Comparison of ENCODE assay signal across 9 cellular contexts in genomic region chr1:91851130-91852010, GRCh38. TPM values are rescaled to one million over a fixed set of nuclear protein-coding genes. Genes with fewer than 3 reads are reported as not detected.
DNase-seq lines count a peak whose midpoint lies in the region; ATAC-seq, FAIRE-seq and TF ChIP-seq lines count a peak whose summit lies in the region.
"Had no signal": no experiment of that assay in that cellular context is flagged by ENCODE, and none has a peak within 500 bp of the region (broad histone marks: within the 10 kb centered on the region; RNA-seq: fewer than 3 reads in every experiment).

No MANE protein-coding gene starts in this region.

- H3K27ac ChIP-seq in angular gyrus (ENCODE audit: low read depth, low read length) (peak overlapping the region; percentile 65), keratinocyte (ENCODE audit: control insufficient read depth, insufficient read depth, low read length) (no peak overlapping the region), substantia nigra (ENCODE audit: low read depth, low read length, poor library complexity, severe bottlenecking) (no peak overlapping the region)
- H3K27ac ChIP-seq: HL-60 had no signal

- FAIRE-seq in keratinocyte (lab: Jason Lieb, UNC): peak; percentile 58

- dilution Hi-C loops in keratinocyte (cut with MboI; ENCODE audit: extremely low pct_ligation_motif_present, low sequenced_read_pairs): no loop called here

- peaks cover 4% of the 10 kb centered on the region for H3K36me3 Mint-ChIP-seq in activated T-helper 2 cell treated with anti-CD3 and anti-CD28 coated beads, Interferon-gamma antibody, Interleukin-2, Interleukin-4, amounts not matched to agents 10 μg/mL and 5 μg/mL and 100 μg/mL, durations not matched to agents 14 hours and 24 hours and 36 hours (ENCODE audit: low read depth)

- H3K4me2 ChIP-seq in keratinocyte (ENCODE audit: control insufficient read depth, extremely low read depth, insufficient read depth, low read depth, low read length): peak overlapping the region; percentile 42

- H3K9ac ChIP-seq in keratinocyte (ENCODE audit: control insufficient read depth, extremely low read depth, insufficient read depth, low read length): no peak overlapping the region

- no peak overlapping the region for H3K4me3 Mint-ChIP-seq in activated T-helper 2 cell treated with anti-CD3 and anti-CD28 coated beads, Interferon-gamma antibody, Interleukin-2, Interleukin-4, amounts not matched to agents 10 μg/mL and 5 μg/mL and 100 μg/mL, durations not matched to agents 14 hours and 24 hours and 36 hours (ENCODE audit: low read depth)

- H3K9me3 Mint-ChIP-seq in activated T-helper 2 cell treated with anti-CD3 and anti-CD28 coated beads, Interferon-gamma antibody, Interleukin-2, Interleukin-4, amounts not matched to agents 10 μg/mL and 5 μg/mL and 100 μg/mL, durations not matched to agents 14 hours and 24 hours and 36 hours: peaks cover 4% of the 10 kb centered on the region

- no peak overlapping the region for H2AFZ ChIP-seq in keratinocyte (ENCODE audit: control insufficient read depth, low read length)

- peaks cover 4% of the 10 kb centered on the region for H3K4me1 ChIP-seq in keratinocyte (ENCODE audit: control insufficient read depth, extremely low read depth, insufficient read depth, low read length)

- no peak for TF ChIP-seq CTCF in keratinocyte (optimal IDR thresholded peaks at IDR 0.05 in 1 of 3, IDR thresholded peaks at IDR 0.05 in 1 of 3, conservative IDR thresholded peaks at IDR 0.05 in 1 of 3; ENCODE audit: extremely low read depth in 1 of 3, insufficient read depth in 2 of 3, low read length in 3 of 3)

- peak; percentile 13 for DNase-seq in NCI-H1048 (lab: John Stamatoyannopoulos, UW)
- no peak for DNase-seq in keratinocyte (ENCODE audit: low read depth, low spot score)
- DNase-seq in substantia nigra (lab: John Stamatoyannopoulos, UW): peak in 39 of 49 donors; percentile 4 to 69 (median 34)
- no peak for DNase-seq in activated T-helper 2 cell treated with anti-CD3 and anti-CD28 coated beads, Interferon-gamma antibody, Interleukin-2, Interleukin-4, amounts not matched to agents 10 μg/mL and 5 μg/mL and 100 μg/mL, durations not matched to agents 14 hours and 24 hours and 36 hours (ENCODE audit: low spot score)
- DNase-seq in stimulated activated CD4-positive, alpha-beta T cell treated with anti-CD3 and anti-CD28 coated beads, Interleukin-2, amount 100 ng/mL, for 24 hours: no peak
- no peak for DNase-seq in GDM1 (lab: John Stamatoyannopoulos, UW)

- no peaks in the 10 kb centered on the region for H3K9me3 ChIP-seq in keratinocyte (ENCODE audit: control insufficient read depth, low read depth, low read length)

- H3K4me3 ChIP-seq in keratinocyte (ENCODE audit: control insufficient read depth in 2 of 3, extremely low read depth in 1 of 3, insufficient read depth in 2 of 3, low read depth in 1 of 3, low read length in 3 of 3): peak overlapping the region in 1 of 3 experiments; percentile 32

- H3K36me3 ChIP-seq in keratinocyte (ENCODE audit: control insufficient read depth in 2 of 2, extremely low read depth in 1 of 2, insufficient read depth in 2 of 2, low read length in 2 of 2): no peaks in the 10 kb centered on the region

- ATAC-seq in GM18909 (IDR thresholded peaks at IDR 0.05; ENCODE audit: poor library complexity, unreplicated experiment): no peak

- no peaks in the 10 kb centered on the region for H3K27me3 Mint-ChIP-seq in activated T-helper 2 cell treated with anti-CD3 and anti-CD28 coated beads, Interferon-gamma antibody, Interleukin-2, Interleukin-4, amounts not matched to agents 10 μg/mL and 5 μg/mL and 100 μg/mL, durations not matched to agents 14 hours and 24 hours and 36 hours (ENCODE audit: low read depth)

- H3K27ac Mint-ChIP-seq in activated T-helper 2 cell treated with anti-CD3 and anti-CD28 coated beads, Interferon-gamma antibody, Interleukin-2, Interleukin-4, amounts not matched to agents 10 μg/mL and 5 μg/mL and 100 μg/mL, durations not matched to agents 14 hours and 24 hours and 36 hours: no peak overlapping the region

- peaks cover 1% of the 10 kb centered on the region for H3K4me1 Mint-ChIP-seq in activated T-helper 2 cell treated with anti-CD3 and anti-CD28 coated beads, Interferon-gamma antibody, Interleukin-2, Interleukin-4, amounts not matched to agents 10 μg/mL and 5 μg/mL and 100 μg/mL, durations not matched to agents 14 hours and 24 hours and 36 hours (ENCODE audit: low read depth)

- H3K9me1 ChIP-seq in keratinocyte (ENCODE audit: control insufficient read depth, extremely low read depth, insufficient read depth, low read length): no peaks in the 10 kb centered on the region

- no peaks in the 10 kb centered on the region for H4K20me1 ChIP-seq in keratinocyte (ENCODE audit: control insufficient read depth, extremely low read depth, insufficient read depth, low read length)

- intact Hi-C loops in activated T-helper 2 cell treated with anti-CD3 and anti-CD28 coated beads, Interferon-gamma antibody, Interleukin-2, Interleukin-4, amounts not matched to agents 10 μg/mL and 5 μg/mL and 100 μg/mL, durations not matched to agents 14 hours and 24 hours and 36 hours (cut with micrococcal nuclease): no loop called here

- no peaks in the 10 kb centered on the region for H3K79me2 ChIP-seq in keratinocyte (ENCODE audit: control insufficient read depth, insufficient read depth, low read length)

- H3K27me3 ChIP-seq in keratinocyte (ENCODE audit: control insufficient read depth, extremely low read depth, insufficient read depth, low read length): no peaks in the 10 kb centered on the region

RNA-seq across cellular contexts. Expression of gene TGFBR3, which starts 34.6 kb away (rescaled TPM):
- polyA plus RNA-seq in keratinocyte: 0.66 to 1.2 TPM (median 0.99 TPM) in 3 replicates
- polyA plus RNA-seq in keratinocyte (2011; ENCODE audit: low read depth): 0.81 TPM
- polyA plus RNA-seq in keratinocyte (2011; cell fraction: cytosol; rRNA removed): 0.40 and 0.62 TPM in 2 replicates
- polyA plus RNA-seq in keratinocyte (2011; cell fraction: nucleus; rRNA removed): 1.3 and 1.4 TPM in 2 replicates
- 0.80 and 1.0 TPM in 2 replicates for polyA plus RNA-seq in keratinocyte (2012; ENCODE audit: low replicate concordance)
- polyA minus RNA-seq in keratinocyte: 2.9 to 5.8 TPM (median 3.9 TPM) in 3 replicates
- polyA minus RNA-seq in keratinocyte (2011; cell fraction: cytosol; rRNA and poly(A)+ RNA removed): 0.96 TPM
- 1.8 and 2.2 TPM in 2 replicates for polyA minus RNA-seq in keratinocyte (2011; cell fraction: nucleus; rRNA and poly(A)+ RNA removed)
- 28.0 and 29.9 TPM in 2 replicates for total RNA-seq in activated T-helper 2 cell treated with anti-CD3 and anti-CD28 coated beads, Interferon-gamma antibody, Interleukin-2, Interleukin-4, amounts not matched to agents 10 μg/mL and 5 μg/mL and 100 μg/mL, durations not matched to agents 14 hours and 24 hours and 36 hours

Comparison
In these comparisons a context has a peak if more than half of its experiments do, and no peak if none do; other contexts are left out.
1. DNase-seq: peak in NCI-H1048 (single experiment) and substantia nigra (39 of 49); none in keratinocyte (single experiment), activated T-helper 2 cell treated with anti-CD3 and anti-CD28 coated beads, Interferon-gamma antibody, Interleukin-2, Interleukin-4, amounts not matched to agents 10 μg/mL and 5 μg/mL and 100 μg/mL, durations not matched to agents 14 hours and 24 hours and 36 hours (single experiment), stimulated activated CD4-positive, alpha-beta T cell treated with anti-CD3 and anti-CD28 coated beads, Interleukin-2, amount 100 ng/mL, for 24 hours (0 of 2) and GDM1 (single experiment).